Comparison of ENCODE assay signal across 8 cellular contexts in genomic region chr11:10858505-10859360, GRCh38. TPM values are rescaled to one million over a fixed set of nuclear protein-coding genes. Genes with fewer than 3 reads are reported as not detected.
DNase-seq lines count a peak whose midpoint lies in the region; ATAC-seq and TF ChIP-seq lines count a peak whose summit lies in the region.

No MANE protein-coding gene starts in this region.

- H4K20me1 ChIP-seq in OCI-LY7 (ENCODE audit: insufficient read depth, low read length) = no peaks in the 10 kb centered on the region; the same call in 1 of the 2 replicates

- peak overlapping the region; percentile 94 for H3K4me3 ChIP-seq in BJ (ENCODE audit: low read depth, low read length)
- H3K4me3 ChIP-seq in OCI-LY7 (ENCODE audit: low read depth, low read length, poor library complexity, severe bottlenecking) = peak overlapping the region; percentile 85
- peak overlapping the region; percentile 94 to 96 for H3K4me3 ChIP-seq in uterus

- peaks cover 51% of the 10 kb centered on the region for H3K4me1 Mint-ChIP-seq in activated naive CD4-positive, alpha-beta T cell treated with anti-CD3 and anti-CD28 coated beads for 36 hours (ENCODE audit: low read depth)
- H3K4me1 Mint-ChIP-seq in glutamatergic neuron (ENCODE audit: low read depth, unreplicated experiment) = peaks cover 9% of the 10 kb centered on the region

- intact Hi-C loops in OCI-LY7 (cut with micrococcal nuclease; ENCODE audit: unreplicated experiment) = loop anchor here (1.0 to 10.0 kb wide), 4 partner anchors 50 to 984 kb away; partner anchors contain the start of genes AMPD3, EIF4G2 and USP47
- intact Hi-C loops in activated naive CD4-positive, alpha-beta T cell treated with anti-CD3 and anti-CD28 coated beads for 36 hours (cut with micrococcal nuclease) = loop anchor here (1.0 to 5.0 kb wide), 9 partner anchors 20 to 1398 kb away; partner anchors contain the start of genes CTR9, EIF4G2 and ZNF143
- intact Hi-C loops in uterus (cut with DNase I; ENCODE audit: low total_unique reads) = loop anchor here (5.0 kb wide), 1 partner anchor 51 kb away; the partner anchor contains the start of gene EIF4G2

- DNase-seq in BJ (ENCODE audit: low read depth) (no peak), OCI-LY7 (ENCODE audit: low spot score) (peak; percentile 56), glutamatergic neuron (peak; percentile 77), nucleus accumbens (lab: John Stamatoyannopoulos, UW) (peak in 47 of 56 donors; percentile 24 to 91 (median 76)), uterus (peak; percentile 63 to 66)
- DNase-seq in activated naive CD4-positive, alpha-beta T cell treated with anti-CD3 and anti-CD28 coated beads for 36 hours = peak; percentile 56

- H3K4me2 ChIP-seq in OCI-LY7 (ENCODE audit: low read length) = peak overlapping the region; percentile 93

- H3K79me2 ChIP-seq in OCI-LY7 (ENCODE audit: insufficient read depth, low read depth, low read length) = peaks cover 44% of the 10 kb centered on the region

- H3K36me3 ChIP-seq in BJ (ENCODE audit: control insufficient read depth, insufficient read depth, low read length) = peaks cover 1% of the 10 kb centered on the region; the same call in 1 of the 2 replicates
- peaks cover 26% of the 10 kb centered on the region for H3K36me3 ChIP-seq in OCI-LY7 (ENCODE audit: insufficient read depth, low read length)
- H3K36me3 ChIP-seq in uterus = no peaks in the 10 kb centered on the region

- no peaks in the 10 kb centered on the region for H3K9me3 Mint-ChIP-seq in activated naive CD4-positive, alpha-beta T cell treated with anti-CD3 and anti-CD28 coated beads for 36 hours
- peaks cover 12% of the 10 kb centered on the region for H3K9me3 Mint-ChIP-seq in glutamatergic neuron (ENCODE audit: unreplicated experiment)

- peak overlapping the region; percentile 85 for H2AFZ ChIP-seq in OCI-LY7 (ENCODE audit: low read length)

- H3K9me2 ChIP-seq in OCI-LY7 (ENCODE audit: insufficient read depth, low read length) = no peaks in the 10 kb centered on the region

- TF ChIP-seq POLR2A in GM19099 (IDR thresholded peaks at IDR 0.05; ENCODE audit: extremely low read depth, insufficient read length, low read depth) = peak; percentile 12
- TF ChIP-seq POLR2A in uterus (IDR thresholded peaks at IDR 0.05) = no peak

- TSS peak; percentile 70 for BruUV-seq in OCI-LY7 (replicated peaks; lab: Mats Ljungman, UMichigan)

- H3K27me3 ChIP-seq in BJ (ENCODE audit: control insufficient read depth, insufficient read depth, low read length) = no peaks in the 10 kb centered on the region
- no peaks in the 10 kb centered on the region for H3K27me3 ChIP-seq in uterus

- POLR2A ChIA-PET in BJ (lab: Charles Lee) = interaction anchor here (0.5 to 2.5 kb wide), 5 partner anchors 10 to 1763 kb away, joined by 3 to 12 read pairs (median 4); partner anchors contain the start of gene EIF4G2
- POLR2A ChIA-PET in OCI-LY7 (lab: Charles Lee) = interaction anchor here (0.6 to 5.7 kb wide), 12 partner anchors 14 to 402 kb away, joined by 3 to 63 read pairs (median 3); partner anchors contain the start of gene EIF4G2

- no peaks in the 10 kb centered on the region for H3K27me3 Mint-ChIP-seq in activated naive CD4-positive, alpha-beta T cell treated with anti-CD3 and anti-CD28 coated beads for 36 hours (ENCODE audit: low read depth)
- H3K27me3 Mint-ChIP-seq in glutamatergic neuron (ENCODE audit: unreplicated experiment) = peaks cover 8% of the 10 kb centered on the region

- H3K36me3 Mint-ChIP-seq in activated naive CD4-positive, alpha-beta T cell treated with anti-CD3 and anti-CD28 coated beads for 36 hours (ENCODE audit: low read depth) = peaks cover 35% of the 10 kb centered on the region
- no peaks in the 10 kb centered on the region for H3K36me3 Mint-ChIP-seq in glutamatergic neuron (ENCODE audit: unreplicated experiment)

- H3K4me3 Mint-ChIP-seq in activated naive CD4-positive, alpha-beta T cell treated with anti-CD3 and anti-CD28 coated beads for 36 hours = peak overlapping the region; percentile 100
- peak overlapping the region; percentile 99 for H3K4me3 Mint-ChIP-seq in glutamatergic neuron (ENCODE audit: unreplicated experiment)

- TF ChIP-seq CTCF in BJ (IDR thresholded peaks at IDR 0.05; ENCODE audit: insufficient read depth, low read depth, low read length) (no peak), OCI-LY7 (conservative IDR thresholded peaks at IDR 0.05; ENCODE audit: low read length) (no peak), glutamatergic neuron (IDR thresholded peaks at IDR 0.05; ENCODE audit: partially characterized antibody, unreplicated experiment) (no peak), uterus (IDR thresholded peaks at IDR 0.05) (no peak)

- CTCF ChIA-PET in BJ (lab: Yijun Ruan, JAX) (interaction anchor here (0.7 to 2.0 kb wide), 10 partner anchors 8 to 169 kb away, joined by 3 to 7 read pairs (median 3); partner anchors contain the start of gene EIF4G2), OCI-LY7 (lab: Charles Lee; ENCODE audit: unreplicated experiment) (interaction anchor here (1.0 to 1.5 kb wide), 2 partner anchors 10 to 51 kb away, joined by 3 to 6 read pairs; partner anchors contain the start of gene EIF4G2)
- CTCF ChIA-PET in activated naive CD4-positive, alpha-beta T cell treated with anti-CD3 and anti-CD28 coated beads for 36 hours (lab: Charles Lee) = interaction anchor here (1.1 to 2.9 kb wide), 4 partner anchors 18 to 49 kb away, joined by 3 to 18 read pairs (median 4); partner anchors contain the start of gene EIF4G2

- ATAC-seq in HG03280 (IDR thresholded peaks at IDR 0.05; ENCODE audit: unreplicated experiment) = peak; percentile 17

- H3K9me3 ChIP-seq in OCI-LY7 (ENCODE audit: low read length) (no peaks in the 10 kb centered on the region), uterus (no peaks in the 10 kb centered on the region)

- peaks cover 22% of the 10 kb centered on the region for H3K4me1 ChIP-seq in OCI-LY7 (ENCODE audit: insufficient read depth, low read length, poor library complexity, severe bottlenecking)
- peaks cover 0 to 13% of the 10 kb centered on the region in 2 donors for H3K4me1 ChIP-seq in uterus

- H3K27ac Mint-ChIP-seq in activated naive CD4-positive, alpha-beta T cell treated with anti-CD3 and anti-CD28 coated beads for 36 hours = peak overlapping the region; percentile 100
- H3K27ac Mint-ChIP-seq in glutamatergic neuron (ENCODE audit: unreplicated experiment) = peak overlapping the region; percentile 100

- peak overlapping the region; percentile 81 for H3K27ac ChIP-seq in OCI-LY7 (ENCODE audit: low read depth, low read length, poor library complexity, severe bottlenecking)
- peak overlapping the region; percentile 99 for H3K27ac ChIP-seq in uterus

RNA-seq across cellular contexts. Expression of gene ZBED5, which starts 0.9 kb away (rescaled TPM):
- 43.0 and 75.4 TPM in 2 replicates for polyA plus RNA-seq in BJ (2011; rRNA removed)
- polyA minus RNA-seq in BJ (2011; rRNA and poly(A)+ RNA removed) = 80.8 and 172 TPM in 2 replicates
- 37.6 and 42.1 TPM in 2 replicates for total RNA-seq in OCI-LY7 (2014; rRNA removed; shearing (Covaris generic))
- total RNA-seq in OCI-LY7 (2022) (71.9 and 86.6 TPM in 2 replicates), glutamatergic neuron (ENCODE audit: unreplicated experiment) (83.4 TPM), uterus (10 to 100 TPM; 24.6 to 82.7 (median 61.0) TPM)
- total RNA-seq in activated naive CD4-positive, alpha-beta T cell treated with anti-CD3 and anti-CD28 coated beads for 36 hours = 10 to 100 TPM; 50.4 to 52.4 TPM

RNA-seq across cellular contexts. Expression of gene EIF4G2, which starts 50.0 kb away (rescaled TPM):
- 472 and 1,009 TPM in 2 replicates for polyA plus RNA-seq in BJ (2011; rRNA removed)
- 392 and 515 TPM in 2 replicates for polyA minus RNA-seq in BJ (2011; rRNA and poly(A)+ RNA removed)
- 312 and 317 TPM in 2 replicates for total RNA-seq in OCI-LY7 (2014; rRNA removed; shearing (Covaris generic))
- total RNA-seq in OCI-LY7 (2022) (502 and 503 TPM in 2 replicates), glutamatergic neuron (ENCODE audit: unreplicated experiment) (1,663 TPM), uterus (100 to 1,000 TPM; 286 to 726 (median 581) TPM)
- 100 to 1,000 TPM; 640 to 734 TPM for total RNA-seq in activated naive CD4-positive, alpha-beta T cell treated with anti-CD3 and anti-CD28 coated beads for 36 hours
